Comparison of ENCODE assay signal across 19 cellular contexts in genomic region chr5:17415282-17415681, GRCh38.
DNase-seq lines count a peak whose midpoint lies in the region; ATAC-seq and TF ChIP-seq lines count a peak whose summit lies in the region.
"Had no signal": no experiment of that assay in that cellular context is flagged by ENCODE, and none has a peak within 500 bp of the region (broad histone marks: within the 10 kb centered on the region; RNA-seq: fewer than 3 reads in every experiment).

No MANE protein-coding gene starts in this region.

- no TSS peak for BruUV-seq in PC-3 (replicated peaks; lab: Mats Ljungman, UMichigan)

- no peak overlapping the region for H3K9ac ChIP-seq in PC-3 (ENCODE audit: low read length)
- no peak overlapping the region for H3K9ac ChIP-seq in fibroblast of lung (ENCODE audit: insufficient read depth, low read length)
- no peak overlapping the region for H3K9ac ChIP-seq in neuronal stem cell (ENCODE audit: low read depth, low read length, poor library complexity)
- H3K9ac ChIP-seq: KMS-11, SK-N-SH had no signal

- no peak overlapping the region for H2BK15ac ChIP-seq in neuronal stem cell (ENCODE audit: low read length)

- TF ChIP-seq POLR2A in lower leg skin (IDR thresholded peaks at IDR 0.05): no peak

- DNase-seq in H7: peak; percentile 54
- no peak for DNase-seq in PC-3
- DNase-seq in fibroblast of lung (ENCODE audit: low read depth in 2 of 2): no peak
- DNase-seq in neuronal stem cell (ENCODE audit: low spot score): peak; percentile 62
- DNase-seq in lower leg skin (ENCODE audit: low spot score in 2 of 2): no peak
- DNase-seq in occipital lobe (lab: John Stamatoyannopoulos, UW): no peak
- DNase-seq in germinal center (ENCODE audit: low spot score): no peak
- DNase-seq: activated CD4-positive, alpha-beta T cell treated with anti-CD3 and anti-CD28 coated beads, Interleukin-2, amount 10 ng/mL, durations not matched to agents 7 days and 5 days; activated naive CD4-positive, alpha-beta T cell treated with anti-CD3 and anti-CD28 coated beads, Interleukin-2, amount 50 U/mL, for 16 hours; activated T-cell treated with anti-CD3 and anti-CD28 coated beads for 4 hours; effector CD4-positive, alpha-beta T cell; left ventricle myocardium superior; NCI-H345; psoas muscle; SK-N-SH; stimulated activated naive CD4-positive, alpha-beta T cell had no signal

- H3K79me2 ChIP-seq in PC-3 (ENCODE audit: low read length) (no peaks in the 10 kb centered on the region), fibroblast of lung (ENCODE audit: control insufficient read depth, insufficient read depth, low read length) (no peaks in the 10 kb centered on the region)

- ATAC-seq in PC-3: no peak
- ATAC-seq in GM18861 (IDR thresholded peaks at IDR 0.05; ENCODE audit: unreplicated experiment): no peak
- ATAC-seq: left ventricle myocardium superior, psoas muscle had no signal

- H3K23ac ChIP-seq in neuronal stem cell (ENCODE audit: low read depth, low read length, poor library complexity): no peak overlapping the region

- no peaks in the 10 kb centered on the region for H3K79me1 ChIP-seq in neuronal stem cell (ENCODE audit: low read depth, low read length)

- no peaks in the 10 kb centered on the region for H3K9me2 ChIP-seq in PC-3 (replicated peaks; ENCODE audit: low read length)
- H3K9me2 ChIP-seq: SK-N-SH had no signal

- no peaks in the 10 kb centered on the region for H4K20me1 ChIP-seq in PC-3 (ENCODE audit: low read length)
- H4K20me1 ChIP-seq in fibroblast of lung (ENCODE audit: control insufficient read depth, extremely low read depth, insufficient read depth, low read length): no peaks in the 10 kb centered on the region

- POLR2A ChIA-PET in PC-3 (lab: Charles Lee; ENCODE audit: unreplicated experiment): no interaction called here

- no peak overlapping the region for H3K27ac ChIP-seq in PC-3 (ENCODE audit: low read length)
- H3K27ac ChIP-seq in fibroblast of lung (ENCODE audit: insufficient read depth, low read length): no peak overlapping the region
- peak overlapping the region; percentile 58 for H3K27ac ChIP-seq in neuronal stem cell (replicated peaks; ENCODE audit: low read length)
- H3K27ac ChIP-seq: KMS-11, psoas muscle, tibial nerve had no signal

- whole genome bisulfite sequencing in neuronal stem cell (ENCODE audit: extremely low coverage in 2 of 2, insufficient read length in 2 of 2, insufficient replicate concordance in 1 of 2), 2 donors: no CpG with 5 or more reads among the region's 11 CpGs
- 82 to 83% methylated on average over 11 of the region's 11 CpGs for WGBS in lower leg skin, 2 donors

- no peak overlapping the region for H3K14ac ChIP-seq in neuronal stem cell (ENCODE audit: low read length)

- no peak overlapping the region for H3K4me2 ChIP-seq in PC-3 (ENCODE audit: low read length)
- H3K4me2 ChIP-seq in fibroblast of lung (ENCODE audit: extremely low read depth, insufficient read depth, low read length): peak overlapping the region; percentile 0
- H3K4me2 ChIP-seq in neuronal stem cell (ENCODE audit: insufficient read depth, low read length, poor library complexity, severe bottlenecking): no peak overlapping the region
- H3K4me2 ChIP-seq: KMS-11, SK-N-SH had no signal

- H2BK12ac ChIP-seq in neuronal stem cell (ENCODE audit: low read length): no peak overlapping the region

- no peak for TF ChIP-seq CTCF in PC-3 (conservative IDR thresholded peaks at IDR 0.05; ENCODE audit: low read depth, low read length)
- TF ChIP-seq CTCF in fibroblast of lung (conservative IDR thresholded peaks at IDR 0.05 in 1 of 2, IDR thresholded peaks at IDR 0.05 in 1 of 2; ENCODE audit: low read depth in 1 of 2, low read length in 2 of 2): no peak
- TF ChIP-seq CTCF in lower leg skin (IDR thresholded peaks at IDR 0.05): no peak

- no peaks in the 10 kb centered on the region for H3F3A ChIP-seq in PC-3 (ENCODE audit: low read length, unreplicated experiment)

- no peak overlapping the region for H4K8ac ChIP-seq in neuronal stem cell (ENCODE audit: low read depth, low read length)

- H3K36me3 ChIP-seq in H7 (replicated peaks; ENCODE audit: control insufficient read depth, insufficient read depth, low read length): no peaks in the 10 kb centered on the region
- H3K36me3 ChIP-seq in PC-3 (ENCODE audit: low read depth, low read length): no peaks in the 10 kb centered on the region
- H3K36me3 ChIP-seq in fibroblast of lung (ENCODE audit: control insufficient read depth, insufficient read depth, low read length): no peaks in the 10 kb centered on the region
- no peaks in the 10 kb centered on the region for H3K36me3 ChIP-seq in neuronal stem cell (replicated peaks in 1 of 2; ENCODE audit: control insufficient read depth in 2 of 2, insufficient read depth in 2 of 2, low read length in 2 of 2)
- H3K36me3 ChIP-seq: tibial nerve had no signal

- intact Hi-C loops in PC-3 (cut with micrococcal nuclease): no loop called here
- intact Hi-C loops in lower leg skin (cut with DNase I; ENCODE audit: low total_unique reads): no loop called here

- peaks cover 8% of the 10 kb centered on the region; the same call in 1 of the 2 replicates for H3K4me1 ChIP-seq in PC-3 (ENCODE audit: insufficient read depth, low read length)
- H3K4me1 ChIP-seq in fibroblast of lung (ENCODE audit: control insufficient read depth, extremely low read depth, insufficient read depth, low read length): no peaks in the 10 kb centered on the region
- peaks cover 4 to 19% of the 10 kb centered on the region in 2 donors for H3K4me1 ChIP-seq in neuronal stem cell (ENCODE audit: control insufficient read depth in 2 of 2, insufficient read depth in 1 of 2, low read depth in 1 of 2, low read length in 2 of 2)
- H3K4me1 ChIP-seq: psoas muscle, tibial nerve had no signal

- H2AK5ac ChIP-seq in neuronal stem cell (ENCODE audit: low read depth, low read length): no peak overlapping the region

- H3K27me3 ChIP-seq in H7 (ENCODE audit: control insufficient read depth, insufficient read depth, low read length) (no peaks in the 10 kb centered on the region), PC-3 (ENCODE audit: low read length) (no peaks in the 10 kb centered on the region), fibroblast of lung (ENCODE audit: control insufficient read depth, insufficient read depth, low read length) (no peaks in the 10 kb centered on the region), neuronal stem cell (ENCODE audit: control insufficient read depth in 3 of 3, insufficient read depth in 3 of 3, low read depth in 1 of 3, low read length in 3 of 3) (no peaks in the 10 kb centered on the region)
- H3K27me3 ChIP-seq: tibial nerve had no signal

- H2AFZ ChIP-seq in PC-3 (ENCODE audit: low read length): 0 out of 2 replicates have a peak overlapping the region, but pooled peaks have one; percentile 1
- H2AFZ ChIP-seq in fibroblast of lung (ENCODE audit: low read length): peak overlapping the region; percentile 9
- peak overlapping the region; percentile 89 for H2AFZ ChIP-seq in neuronal stem cell (ENCODE audit: low read length)

- no peak overlapping the region for H3K4ac ChIP-seq in neuronal stem cell (ENCODE audit: low read length)

- H2BK120ac ChIP-seq in neuronal stem cell (ENCODE audit: low read depth, low read length): no peak overlapping the region

- H3K4me3 ChIP-seq in H7 (ENCODE audit: insufficient read depth, low read depth, low read length) (no peak overlapping the region), PC-3 (ENCODE audit: low read length) (no peak overlapping the region), fibroblast of lung (replicated peaks in 1 of 4; ENCODE audit: control extremely low read depth in 1 of 4, insufficient read depth in 1 of 4, low read depth in 3 of 4, low read length in 4 of 4) (no peak overlapping the region), neuronal stem cell (ENCODE audit: low read length in 2 of 2) (peak overlapping the region in 1 of 2 donors; percentile 32), lower leg skin (ENCODE audit: low read depth, poor library complexity, severe bottlenecking) (no peak overlapping the region)
- H3K4me3 ChIP-seq: psoas muscle, tibial nerve had no signal

- no peak overlapping the region for H2BK5ac ChIP-seq in neuronal stem cell (ENCODE audit: low read length)

- CTCF ChIA-PET in PC-3 (lab: Charles Lee): no interaction called here

- no peaks in the 10 kb centered on the region for H3K9me3 ChIP-seq in PC-3 (ENCODE audit: low read length)
- no peaks in the 10 kb centered on the region for H3K9me3 ChIP-seq in fibroblast of lung (ENCODE audit: control insufficient read depth, insufficient read depth, low read depth, low read length)
- H3K9me3 ChIP-seq in neuronal stem cell (replicated peaks in 1 of 2; ENCODE audit: control insufficient read depth in 2 of 2, insufficient read depth in 1 of 2, low read depth in 1 of 2, low read length in 2 of 2): no peaks in the 10 kb centered on the region
- H3K9me3 ChIP-seq: psoas muscle, SK-N-SH, tibial nerve had no signal

- peak overlapping the region; percentile 60 for H3K18ac ChIP-seq in neuronal stem cell (ENCODE audit: low read length)

- no peak overlapping the region for H4K91ac ChIP-seq in neuronal stem cell (ENCODE audit: low read depth, low read length, poor library complexity)

Comparison
In these comparisons a context has a peak if more than half of its experiments do, and no peak if none do; other contexts are left out.
1. DNase-seq: peak in H7 (single experiment) and neuronal stem cell (single experiment); none in PC-3 (single experiment), fibroblast of lung (0 of 2), lower leg skin (0 of 2), occipital lobe (single experiment) and germinal center (single experiment).
2. H2AFZ ChIP-seq: peak in every context shown above with its lines; median percentile 89 in neuronal stem cell; 9 in fibroblast of lung; 1 in PC-3.